Comparison of ENCODE assay signal across 15 cellular contexts in genomic region chr2:127035212-127035611, GRCh38.
A peak's percentile ranks its signal among the peaks of the same experiment; 100 is the strongest.
DNase-seq lines count a peak whose midpoint lies in the region; ATAC-seq and TF ChIP-seq lines count a peak whose summit lies in the region.
"Had no signal": no experiment of that assay in that cellular context is flagged by ENCODE, and none has a peak within 500 bp of the region (broad histone marks: within the 10 kb centered on the region; RNA-seq: fewer than 3 reads in every experiment).

No MANE protein-coding gene starts in this region.

- no peak for DNase-seq in GM03348 (ENCODE audit: low spot score)
- DNase-seq in NCI-H187 treated with DMSO at 0.1 percent for 48 hours (lab: John Stamatoyannopoulos, UW), result no peak
- DNase-seq in chondrocyte (ENCODE audit: low spot score), result no peak
- DNase-seq: activated naive CD4-positive, alpha-beta T cell; COR-L47; midbrain; NCI-H1694 treated with DMSO at 0.1 percent for 48 hours; stimulated activated CD4-positive, alpha-beta T cell treated with anti-CD3 and anti-CD28 coated beads, Interleukin-2, amount 100 ng/mL, for 24 hours; SW 1271 had no signal

- no peaks in the 10 kb centered on the region for H3K36me3 Mint-ChIP-seq in nephron (ENCODE audit: low read depth)
- H3K36me3 Mint-ChIP-seq in chondrocyte (ENCODE audit: low read depth), result no peaks in the 10 kb centered on the region

- no peak overlapping the region for H3K4me3 Mint-ChIP-seq in nephron
- no peak overlapping the region for H3K4me3 Mint-ChIP-seq in chondrocyte (ENCODE audit: unreplicated experiment)
- H3K4me3 Mint-ChIP-seq: stimulated activated naive CD8-positive, alpha-beta T cell treated with anti-CD3 and anti-CD28 coated beads, Interleukin-15, Interleukin-2, amounts not matched to agents 100 ng/mL and 50 ng/mL, for 24 hours had no signal

- no peaks in the 10 kb centered on the region for H3K27me3 Mint-ChIP-seq in nephron (ENCODE audit: low read depth)
- H3K27me3 Mint-ChIP-seq in chondrocyte (ENCODE audit: low read depth), result no peaks in the 10 kb centered on the region

- H3K9me3 Mint-ChIP-seq in nephron (no peaks in the 10 kb centered on the region), chondrocyte (ENCODE audit: low read depth) (no peaks in the 10 kb centered on the region)
- H3K9me3 Mint-ChIP-seq: stimulated activated naive CD8-positive, alpha-beta T cell treated with anti-CD3 and anti-CD28 coated beads, Interleukin-15, Interleukin-2, amounts not matched to agents 100 ng/mL and 50 ng/mL, for 24 hours had no signal

- H3K4me1 Mint-ChIP-seq in nephron, result peaks cover 42% of the 10 kb centered on the region
- peaks cover 9% of the 10 kb centered on the region for H3K4me1 Mint-ChIP-seq in chondrocyte (ENCODE audit: low read depth)

- peak overlapping the region; percentile 86 to 91 (median 89) for H3K27ac Mint-ChIP-seq in nephron
- H3K27ac Mint-ChIP-seq in chondrocyte (ENCODE audit: unreplicated experiment), result no peak overlapping the region
- H3K27ac Mint-ChIP-seq: stimulated activated naive CD8-positive, alpha-beta T cell treated with anti-CD3 and anti-CD28 coated beads, Interleukin-15, Interleukin-2, amounts not matched to agents 100 ng/mL and 50 ng/mL, for 24 hours had no signal

- TF ChIP-seq CTCF in nephron (IDR thresholded peaks at IDR 0.05; ENCODE audit: unreplicated experiment in 3 of 3), result no peak
- no peak for TF ChIP-seq CTCF in chondrocyte (IDR thresholded peaks at IDR 0.05)

- peak; percentile 73 for ATAC-seq in GM19025 (IDR thresholded peaks at IDR 0.05; ENCODE audit: low read depth, unreplicated experiment)
- peak; percentile 51 for ATAC-seq in HG02571 (IDR thresholded peaks at IDR 0.05; ENCODE audit: unreplicated experiment)
- peak; percentile 44 for ATAC-seq in HG03442 (IDR thresholded peaks at IDR 0.05; ENCODE audit: unreplicated experiment)
- no peak for ATAC-seq in GM21367 (IDR thresholded peaks at IDR 0.05; ENCODE audit: unreplicated experiment)
